Comparison of ENCODE assay signal across 7 cellular contexts in genomic region chr10:30929231-30929820, GRCh38.
A peak's percentile ranks its signal among the peaks of the same experiment; 100 is the strongest.
DNase-seq lines count a peak whose midpoint lies in the region; ATAC-seq lines count a peak whose summit lies in the region.
"Not testable (repeated sequence)": the region's sequence is repeated elsewhere in the genome, so short reads cannot be mapped to it uniquely, and the experiment has no call there.

No MANE protein-coding gene starts in this region.

- peaks cover 23 to 42% (median 31%) of the 10 kb centered on the region in 3 donors for H3K36me3 Mint-ChIP-seq in CD8-positive, alpha-beta memory T cell
- H3K36me3 Mint-ChIP-seq in T-cell, result peaks cover 43% of the 10 kb centered on the region
- H3K36me3 Mint-ChIP-seq in activated T-cell treated with anti-CD3 and anti-CD28 coated beads, Interleukin-2, amount 50 U/mL, for 4 hours (ENCODE audit: insufficient read depth), result peaks cover 26% of the 10 kb centered on the region
- H3K36me3 Mint-ChIP-seq in activated naive CD8-positive, alpha-beta T cell treated with anti-CD3 and anti-CD28 coated beads for 36 hours, result peaks cover 18% of the 10 kb centered on the region
- H3K36me3 Mint-ChIP-seq in naive thymus-derived CD8-positive, alpha-beta T cell, result peaks cover 12 to 25% (median 17%) of the 10 kb centered on the region in 3 donors

- DNase-seq in CD8-positive, alpha-beta memory T cell, result peak in 1 of 5 donors; percentile 23
- DNase-seq in T-cell, result peak in 11 of 34 experiments; percentile 2 to 31 (median 8)
- not testable (repeated sequence) for DNase-seq in activated T-cell treated with anti-CD3 and anti-CD28 coated beads, Interleukin-2, amount 50 U/mL, for 4 hours
- DNase-seq in activated naive CD8-positive, alpha-beta T cell treated with anti-CD3 and anti-CD28 coated beads for 36 hours, result peak; percentile 5
- peak in 5 of 10 donors; percentile 8 to 50 (median 15) for DNase-seq in naive thymus-derived CD8-positive, alpha-beta T cell

- not testable (repeated sequence) for H3K36me3 ChIP-seq in CD8-positive, alpha-beta memory T cell (ENCODE audit: insufficient read depth, low read length)

- not testable (repeated sequence) for H3K9me3 ChIP-seq in CD8-positive, alpha-beta memory T cell (ENCODE audit: low read length)

- H3K4me3 Mint-ChIP-seq in CD8-positive, alpha-beta memory T cell, result peak overlapping the region in 6 of 7 donors; percentile 45 to 74 (median 64)
- peak overlapping the region; percentile 42 to 73 (median 70) for H3K4me3 Mint-ChIP-seq in T-cell
- H3K4me3 Mint-ChIP-seq in activated T-cell treated with anti-CD3 and anti-CD28 coated beads, Interleukin-2, amount 50 U/mL, for 4 hours, result peak overlapping the region; percentile 34
- H3K4me3 Mint-ChIP-seq in activated naive CD8-positive, alpha-beta T cell treated with anti-CD3 and anti-CD28 coated beads for 36 hours, result peak overlapping the region; percentile 58
- peak overlapping the region; percentile 76 to 94 (median 84) for H3K4me3 Mint-ChIP-seq in naive thymus-derived CD8-positive, alpha-beta T cell

- POLR2A ChIA-PET in CD8-positive, alpha-beta memory T cell (lab: Charles Lee); T-cell (lab: Charles Lee): not testable (repeated sequence)
- POLR2A ChIA-PET in naive thymus-derived CD8-positive, alpha-beta T cell (lab: Charles Lee), result interaction anchor here (1.1 to 1.5 kb wide), 3 partner anchors 102 to 390 kb away, joined by 3 to 13 read pairs (median 3); partner anchors contain the start of genes ZEB1 and ZNF438

- CTCF ChIA-PET in CD8-positive, alpha-beta memory T cell (lab: Charles Lee); T-cell (lab: Charles Lee): not testable (repeated sequence)

- H3K27ac Mint-ChIP-seq in CD8-positive, alpha-beta memory T cell, result peak overlapping the region in 7 of 8 donors; percentile 8 to 79 (median 41)
- H3K27ac Mint-ChIP-seq in T-cell, result peak overlapping the region; percentile 34 to 91
- H3K27ac Mint-ChIP-seq in activated naive CD8-positive, alpha-beta T cell treated with anti-CD3 and anti-CD28 coated beads for 36 hours, result peak overlapping the region; percentile 49
- peak overlapping the region; percentile 88 to 96 (median 92) for H3K27ac Mint-ChIP-seq in naive thymus-derived CD8-positive, alpha-beta T cell

- not testable (repeated sequence) for H3K4me1 ChIP-seq in CD8-positive, alpha-beta memory T cell (ENCODE audit: insufficient read depth, low read length)

- peaks cover 10 to 11% (median 11%) of the 10 kb centered on the region in 3 donors for H3K4me1 Mint-ChIP-seq in CD8-positive, alpha-beta memory T cell
- H3K4me1 Mint-ChIP-seq in T-cell, result peaks cover 9 to 14% (median 10%) of the 10 kb centered on the region in 3 donors
- not testable (repeated sequence) for H3K4me1 Mint-ChIP-seq in activated T-cell treated with anti-CD3 and anti-CD28 coated beads, Interleukin-2, amount 50 U/mL, for 4 hours (ENCODE audit: low read depth)
- H3K4me1 Mint-ChIP-seq in activated naive CD8-positive, alpha-beta T cell treated with anti-CD3 and anti-CD28 coated beads for 36 hours, result peaks cover 13% of the 10 kb centered on the region
- H3K4me1 Mint-ChIP-seq in naive thymus-derived CD8-positive, alpha-beta T cell, result peaks cover 9 to 15% (median 12%) of the 10 kb centered on the region in 4 donors

- not testable (repeated sequence) for H3K27me3 Mint-ChIP-seq in CD8-positive, alpha-beta memory T cell; T-cell; activated T-cell treated with anti-CD3 and anti-CD28 coated beads, Interleukin-2, amount 50 U/mL, for 4 hours (ENCODE audit: low read depth); activated naive CD8-positive, alpha-beta T cell treated with anti-CD3 and anti-CD28 coated beads for 36 hours; naive thymus-derived CD8-positive, alpha-beta T cell

- H3K27ac ChIP-seq in CD8-positive, alpha-beta memory T cell (ENCODE audit: low read depth, low read length), result not testable (repeated sequence)

- H3K27me3 ChIP-seq in CD8-positive, alpha-beta memory T cell (ENCODE audit: insufficient read depth, low read length, poor library complexity, severe bottlenecking), result not testable (repeated sequence)

- ATAC-seq in GM19463 (IDR thresholded peaks at IDR 0.05; ENCODE audit: unreplicated experiment) (peak; percentile 19), HG03354 (IDR thresholded peaks at IDR 0.05; ENCODE audit: poor library complexity, severe bottlenecking, unreplicated experiment) (peak; percentile 30), T-cell (replicated peaks in 1 of 4) (peak; percentile 43 to 72 (median 50))
- ATAC-seq in activated T-cell treated with anti-CD3 and anti-CD28 coated beads, Interleukin-2, amount 50 U/mL, for 4 hours, result not testable (repeated sequence)
- ATAC-seq in naive thymus-derived CD8-positive, alpha-beta T cell, result peak; percentile 37 to 66

- peaks cover 7 to 15% (median 14%) of the 10 kb centered on the region in 5 donors for H3K9me3 Mint-ChIP-seq in CD8-positive, alpha-beta memory T cell
- H3K9me3 Mint-ChIP-seq in T-cell, result peaks cover 3 to 12% (median 8%) of the 10 kb centered on the region in 3 donors
- H3K9me3 Mint-ChIP-seq in activated T-cell treated with anti-CD3 and anti-CD28 coated beads, Interleukin-2, amount 50 U/mL, for 4 hours, result peaks cover 14% of the 10 kb centered on the region
- H3K9me3 Mint-ChIP-seq in activated naive CD8-positive, alpha-beta T cell treated with anti-CD3 and anti-CD28 coated beads for 36 hours, result not testable (repeated sequence)
- H3K9me3 Mint-ChIP-seq in naive thymus-derived CD8-positive, alpha-beta T cell, result peaks cover 3 to 18% (median 9%) of the 10 kb centered on the region in 9 donors

- H3K4me3 ChIP-seq in CD8-positive, alpha-beta memory T cell (ENCODE audit: low read length), result not testable (repeated sequence)

Comparison
In these comparisons a context has a peak if more than half of its experiments do, and no peak if none do; other contexts are left out.
1. H3K27ac Mint-ChIP-seq: peak in every context shown above with its lines; median percentile 92 in naive thymus-derived CD8-positive, alpha-beta T cell; 62 in T-cell; 49 in activated naive CD8-positive, alpha-beta T cell treated with anti-CD3 and anti-CD28 coated beads for 36 hours; 41 in CD8-positive, alpha-beta memory T cell.
2. H3K4me3 Mint-ChIP-seq: peak in every context shown above with its lines; median percentile 84 in naive thymus-derived CD8-positive, alpha-beta T cell; 70 in T-cell; 64 in CD8-positive, alpha-beta memory T cell; 58 in activated naive CD8-positive, alpha-beta T cell treated with anti-CD3 and anti-CD28 coated beads for 36 hours; 34 in activated T-cell treated with anti-CD3 and anti-CD28 coated beads, Interleukin-2, amount 50 U/mL, for 4 hours.